Comparison of ENCODE assay signal across 10 cellular contexts in the genomic region with DNA sequence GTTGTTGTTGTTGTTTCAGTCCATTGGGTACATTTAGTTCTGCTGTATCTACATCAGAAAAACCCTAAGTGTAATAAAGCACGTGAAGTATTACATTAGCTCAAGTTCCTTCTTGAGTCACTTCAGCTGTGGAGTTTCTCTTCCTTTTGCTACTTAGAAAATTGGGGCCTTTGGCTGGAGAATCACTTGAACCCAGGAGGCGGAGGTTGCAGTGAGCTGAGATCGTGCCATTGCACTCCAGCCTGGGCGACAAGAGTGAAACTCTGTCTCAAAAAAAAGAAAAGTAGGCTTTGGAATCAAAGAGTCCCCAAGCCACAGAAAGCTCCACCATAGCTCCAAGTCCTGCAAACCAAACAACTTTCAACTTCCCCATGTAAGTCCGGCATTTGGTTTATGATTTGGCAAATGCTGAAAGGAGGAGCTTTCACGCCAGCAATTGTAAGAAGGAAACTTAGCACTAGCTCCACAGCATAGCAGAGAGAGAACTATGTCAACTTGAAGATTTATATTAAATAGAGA. TPM values are rescaled to one million over a fixed set of nuclear protein-coding genes. Genes with fewer than 3 reads are reported as not detected.
DNase-seq lines count a peak whose midpoint lies in the region; ATAC-seq and TF ChIP-seq lines count a peak whose summit lies in the region.
"Had no signal": no experiment of that assay in that cellular context is flagged by ENCODE, and none has a peak within 500 bp of the region (broad histone marks: within the 10 kb centered on the region; RNA-seq: fewer than 3 reads in every experiment).

No MANE protein-coding gene starts in this region.

- H3K4me1 ChIP-seq in right lobe of liver (no peaks in the 10 kb centered on the region), tibial nerve (peaks cover 0 to 9% (median 2%) of the 10 kb centered on the region in 4 donors), mammary epithelial cell (ENCODE audit: insufficient read depth, low read length) (peaks cover 22% of the 10 kb centered on the region), PC-3 (ENCODE audit: insufficient read depth, low read length) (peaks cover 11% of the 10 kb centered on the region)

- CTCF ChIA-PET in mammary epithelial cell (lab: Charles Lee; ENCODE audit: low non-redundant PET), result no interaction called here
- CTCF ChIA-PET in PC-3 (lab: Charles Lee), result no interaction called here

- TF ChIP-seq CTCF in right lobe of liver (IDR thresholded peaks at IDR 0.05) (no peak), tibial nerve (IDR thresholded peaks at IDR 0.05) (no peak), mammary epithelial cell (conservative IDR thresholded peaks at IDR 0.05 in 1 of 2, IDR thresholded peaks at IDR 0.05 in 1 of 2; ENCODE audit: extremely low read depth in 1 of 2, insufficient read depth in 1 of 2, low read depth in 1 of 2, low read length in 2 of 2) (no peak), PC-3 (conservative IDR thresholded peaks at IDR 0.05; ENCODE audit: low read depth, low read length) (no peak)

- H3K9me3 ChIP-seq in right lobe of liver (no peaks in the 10 kb centered on the region), tibial nerve (no peaks in the 10 kb centered on the region), mammary epithelial cell (replicated peaks; ENCODE audit: insufficient read depth, low read length) (no peaks in the 10 kb centered on the region), PC-3 (ENCODE audit: low read length) (no peaks in the 10 kb centered on the region)

- dilution Hi-C loops in mammary epithelial cell (cut with HindIII; ENCODE audit: low sequenced_read_pairs), result no loop called here

- TF ChIP-seq EP300 in tibial nerve (IDR thresholded peaks at IDR 0.05), result peak; percentile 68 to 92

- H3K27me3 ChIP-seq in right lobe of liver, result no peaks in the 10 kb centered on the region
- no peaks in the 10 kb centered on the region for H3K27me3 ChIP-seq in tibial nerve
- H3K27me3 ChIP-seq in mammary epithelial cell (ENCODE audit: insufficient read depth, low read length), result no peaks in the 10 kb centered on the region
- no peaks in the 10 kb centered on the region for H3K27me3 ChIP-seq in PC-3 (ENCODE audit: low read length)

- no peaks in the 10 kb centered on the region for H3K36me3 ChIP-seq in right lobe of liver
- no peaks in the 10 kb centered on the region for H3K36me3 ChIP-seq in tibial nerve
- no peaks in the 10 kb centered on the region for H3K36me3 ChIP-seq in mammary epithelial cell (ENCODE audit: insufficient read depth, low read length)
- no peaks in the 10 kb centered on the region for H3K36me3 ChIP-seq in PC-3 (ENCODE audit: low read depth, low read length)

- H3K4me2 ChIP-seq in mammary epithelial cell (ENCODE audit: insufficient read depth, low read depth, low read length), result no peak overlapping the region
- H3K4me2 ChIP-seq in PC-3 (ENCODE audit: low read length), result no peak overlapping the region

- POLR2A ChIA-PET in PC-3 (lab: Charles Lee; ENCODE audit: unreplicated experiment), result interaction anchor here (0.6 kb wide), 1 partner anchor 57 kb away, joined by 4 read pairs; no protein-coding TSS in a partner anchor

- BruUV-seq in mammary epithelial cell (replicated peaks; lab: Mats Ljungman, UMichigan) (no TSS peak), PC-3 (replicated peaks; lab: Mats Ljungman, UMichigan) (no TSS peak)

- 64% methylated on average over 6 of the region's 6 CpGs for WGBS in right lobe of liver (ENCODE audit: insufficient coverage, low coverage, low lambda C conversion rate, missing lambda C conversion rate)
- 48 to 56% methylated on average over 6 of the region's 6 CpGs for WGBS in tibial nerve, 2 donors
- whole genome bisulfite sequencing in mammary epithelial cell (ENCODE audit: low coverage, missing lambda C conversion rate), result 97% methylated on average over 4 of the region's 6 CpGs

- H3K79me2 ChIP-seq in mammary epithelial cell (ENCODE audit: insufficient read depth, low read length) (no peaks in the 10 kb centered on the region), PC-3 (ENCODE audit: low read length) (no peaks in the 10 kb centered on the region)

- H4K20me1 ChIP-seq in mammary epithelial cell (ENCODE audit: insufficient read depth, low read length) (no peaks in the 10 kb centered on the region), PC-3 (ENCODE audit: low read length) (no peaks in the 10 kb centered on the region)

- H3K9ac ChIP-seq in mammary epithelial cell (ENCODE audit: insufficient read depth, low read length) (no peak overlapping the region), PC-3 (ENCODE audit: low read length) (no peak overlapping the region)

- ATAC-seq in right lobe of liver (peak; percentile 48 to 55 (median 49)), PC-3 (no peak)

- in situ Hi-C loops in mammary epithelial cell (cut with MboI; ENCODE audit: low sequenced_read_pairs in 2 of 2), result no loop called here

- no peaks in the 10 kb centered on the region for H3F3A ChIP-seq in PC-3 (ENCODE audit: low read length, unreplicated experiment)

- H3K9me2 ChIP-seq in PC-3 (replicated peaks; ENCODE audit: low read length), result no peaks in the 10 kb centered on the region

- H2AFZ ChIP-seq in mammary epithelial cell (ENCODE audit: low read depth, low read length) (no peak overlapping the region), PC-3 (ENCODE audit: low read length) (no peak overlapping the region)

- TF ChIP-seq POLR2A in right lobe of liver (IDR thresholded peaks at IDR 0.05), result peak; percentile 26
- TF ChIP-seq POLR2A in tibial nerve (IDR thresholded peaks at IDR 0.05), result peak in 1 of 2 donors; percentile 17

- peak; percentile 72 for DNase-seq in SIG-M5 treated with dmso at 0.1 percent for 504 hours (lab: John Stamatoyannopoulos, UW; ENCODE audit: unreplicated experiment)
- no peak for DNase-seq in SIG-M5 (lab: John Stamatoyannopoulos, UW)
- peak; percentile 56 to 85 for DNase-seq in NOMO-1 (lab: John Stamatoyannopoulos, UW; ENCODE audit: unreplicated experiment in 2 of 2)
- no peak for DNase-seq in right lobe of liver
- no peak for DNase-seq in tibial nerve (ENCODE audit: low spot score in 2 of 2)
- no peak for DNase-seq in mammary epithelial cell
- DNase-seq in PC-3, result no peak
- DNase-seq in NCI-H187 (lab: John Stamatoyannopoulos, UW), result no peak
- DNase-seq: foreskin melanocyte had no signal

- H3K27ac ChIP-seq in right lobe of liver, result peak overlapping the region in 2 of 3 donors; percentile 43 to 53
- H3K27ac ChIP-seq in tibial nerve, result peak overlapping the region in 2 of 4 donors; percentile 54 to 79
- no peak overlapping the region for H3K27ac ChIP-seq in mammary epithelial cell (ENCODE audit: insufficient read depth, low read depth, low read length)
- no peak overlapping the region for H3K27ac ChIP-seq in PC-3 (ENCODE audit: low read length)
- H3K27ac ChIP-seq: 22Rv1 had no signal

- intact Hi-C loops in right lobe of liver (cut with DNase I), result no loop called here
- intact Hi-C loops in mammary epithelial cell (cut with micrococcal nuclease), result no loop called here
- intact Hi-C loops in PC-3 (cut with micrococcal nuclease), result no loop called here

- H3K4me3 ChIP-seq in right lobe of liver, result no peak overlapping the region
- no peak overlapping the region for H3K4me3 ChIP-seq in tibial nerve
- no peak overlapping the region for H3K4me3 ChIP-seq in mammary epithelial cell (replicated peaks in 1 of 3; ENCODE audit: insufficient read depth in 1 of 3, low read depth in 2 of 3, low read length in 3 of 3)
- no peak overlapping the region for H3K4me3 ChIP-seq in PC-3 (ENCODE audit: low read length)

RNA-seq across cellular contexts. Expression of a gene that starts 56.5 kb away (rescaled TPM):
- 10 to 100 TPM in 3 of 6 experiments, 1 to 10 TPM in 3; 7.6 to 19.1 (median 10.2) TPM for total RNA-seq in right lobe of liver
- total RNA-seq in tibial nerve, result 10 to 100 TPM in 3 of 4 donors, 1 to 10 TPM in 1; 6.5 to 15.5 (median 13.6) TPM
- 10 to 100 TPM; 45.7 to 74.7 TPM for total RNA-seq in mammary epithelial cell
- polyA plus RNA-seq in mammary epithelial cell, result 8.4 TPM
- polyA minus RNA-seq in mammary epithelial cell, result 13.9 TPM
- total RNA-seq in PC-3 (2014; rRNA removed), result 4.6 and 7.8 TPM in 2 replicates

Comparison
In these comparisons a context has a peak if more than half of its experiments do, and no peak if none do; other contexts are left out.
1. DNase-seq: peak in SIG-M5 treated with dmso at 0.1 percent for 504 hours (single experiment) and NOMO-1 (2 of 2); none in SIG-M5 (single experiment), right lobe of liver (0 of 3), tibial nerve (0 of 2), mammary epithelial cell (single experiment), PC-3 (single experiment) and NCI-H187 (0 of 2).
2. H3K27ac ChIP-seq: peak in right lobe of liver (2 of 3); none in mammary epithelial cell (single experiment) and PC-3 (single experiment).